ENCODE assay signal across 29 cellular contexts in genomic region chr4:34035225-34035624, GRCh38.
"Had no signal": no experiment of that assay in that cellular context is flagged by ENCODE, and none has a peak within 500 bp of the region (broad histone marks: within the 10 kb centered on the region; RNA-seq: fewer than 3 reads in every experiment).

No MANE protein-coding gene starts in this region.

- H3K36me3 Mint-ChIP-seq: stimulated activated effector memory CD8-positive, alpha-beta T cell treated with anti-CD3 and anti-CD28 coated beads, Interleukin-12 subunit alpha, Interleukin-12 subunit beta, amount 100 ng/mL, for 72 hours; stimulated activated memory B cell treated with anti-CD40 and anti-IgM and Interleukin-4, amounts not matched to agents 10 μg/mL and 1 μg/mL and 100 μg/mL, for 72 hours; stimulated activated naive B cell treated with anti-CD40 and anti-IgM and Interleukin-4, amounts not matched to agents 10 μg/mL and 1 μg/mL and 100 μg/mL, for 72 hours; type B pancreatic cell had no signal

- H3K4me3 Mint-ChIP-seq: stimulated activated effector memory CD8-positive, alpha-beta T cell treated with anti-CD3 and anti-CD28 coated beads, Interleukin-12 subunit alpha, Interleukin-12 subunit beta, amount 100 ng/mL, for 72 hours; stimulated activated memory B cell treated with anti-CD40 and anti-IgM and Interleukin-4, amounts not matched to agents 10 μg/mL and 1 μg/mL and 100 μg/mL, for 72 hours; stimulated activated naive B cell treated with anti-CD40 and anti-IgM and Interleukin-4, amounts not matched to agents 10 μg/mL and 1 μg/mL and 100 μg/mL, for 72 hours; stimulated activated naive CD8-positive, alpha-beta T cell treated with anti-CD3 and anti-CD28 coated beads, Interleukin-15, amount 100 ng/mL, for 72 hours; stimulated activated naive CD8-positive, alpha-beta T cell treated with anti-CD3 and anti-CD28 coated beads, Interleukin-15, Interleukin-2, amounts not matched to agents 100 ng/mL and 50 ng/mL, for 24 hours; type B pancreatic cell had no signal

- H3K36me3 ChIP-seq: stomach, suprapubic skin, thoracic aorta, thyroid gland, tibial artery, tibial nerve, transverse colon, upper lobe of left lung, upper lobe of right lung, vagina had no signal

- DNase-seq: stimulated activated CD4-positive, alpha-beta T cell treated with anti-CD3 and anti-CD28 coated beads, Interleukin-2, amount 100 ng/mL, for 48 hours; stimulated activated CD4-positive, alpha-beta T cell treated with anti-CD3 and anti-CD28 coated beads, Interleukin-4, amount 100 ng/mL, for 1 hour; stimulated activated CD4-positive, alpha-beta T cell treated with anti-CD3 and anti-CD28 coated beads, Interleukin-4, amount 100 ng/mL, for 24 hours; stimulated activated CD4-positive, alpha-beta T cell treated with anti-CD3 and anti-CD28 coated beads, Interleukin-4, amount 100 ng/mL, for 4 hours; stimulated activated CD8-positive, alpha-beta memory T cell treated with anti-CD3 and anti-CD28 coated beads, Interleukin-4, amount 100 ng/mL, for 48 hours; stimulated activated naive B cell treated with anti-CD40 and anti-IgM and Interleukin-4, amounts not matched to agents 10 μg/mL and 1 μg/mL and 100 μg/mL, for 72 hours; stimulated activated naive CD4-positive, alpha-beta T cell; stimulated activated naive CD4-positive, alpha-beta T cell treated with Interleukin-2 at 50 U/mL for 16 hours; stimulated activated naive CD8-positive, alpha-beta T cell treated with anti-CD3 and anti-CD28 coated beads, Interleukin-15, amount 100 ng/mL, for 72 hours; stimulated activated naive CD8-positive, alpha-beta T cell treated with anti-CD3 and anti-CD28 coated beads, Interleukin-15, Interleukin-2, amounts not matched to agents 100 U/mL and 50 U/mL, for 24 hours; stomach; substantia nigra; testis; thyroid gland; tibial artery; transverse colon; trophoblast cell; upper lobe of left lung; upper lobe of right lung; uterus had no signal

- H3K27ac Mint-ChIP-seq: stimulated activated effector memory CD8-positive, alpha-beta T cell treated with anti-CD3 and anti-CD28 coated beads, Interleukin-12 subunit alpha, Interleukin-12 subunit beta, amount 100 ng/mL, for 72 hours; stimulated activated memory B cell treated with anti-CD40 and anti-IgM and Interleukin-4, amounts not matched to agents 10 μg/mL and 1 μg/mL and 100 μg/mL, for 72 hours; stimulated activated naive B cell treated with anti-CD40 and anti-IgM and Interleukin-4, amounts not matched to agents 10 μg/mL and 1 μg/mL and 100 μg/mL, for 72 hours; stimulated activated naive CD8-positive, alpha-beta T cell treated with anti-CD3 and anti-CD28 coated beads, Interleukin-15, amount 100 ng/mL, for 72 hours; stimulated activated naive CD8-positive, alpha-beta T cell treated with anti-CD3 and anti-CD28 coated beads, Interleukin-15, Interleukin-2, amounts not matched to agents 100 ng/mL and 50 ng/mL, for 24 hours; type B pancreatic cell had no signal

- H3K4me1 Mint-ChIP-seq: stimulated activated effector memory CD8-positive, alpha-beta T cell treated with anti-CD3 and anti-CD28 coated beads, Interleukin-12 subunit alpha, Interleukin-12 subunit beta, amount 100 ng/mL, for 72 hours; stimulated activated memory B cell treated with anti-CD40 and anti-IgM and Interleukin-4, amounts not matched to agents 10 μg/mL and 1 μg/mL and 100 μg/mL, for 72 hours; stimulated activated naive B cell treated with anti-CD40 and anti-IgM and Interleukin-4, amounts not matched to agents 10 μg/mL and 1 μg/mL and 100 μg/mL, for 72 hours; stimulated activated naive CD8-positive, alpha-beta T cell treated with anti-CD3 and anti-CD28 coated beads, Interleukin-15, amount 100 ng/mL, for 72 hours had no signal

- H3K27ac ChIP-seq: stomach, suprapubic skin, testis, thoracic aorta, thyroid gland, tibial artery, tibial nerve, transverse colon, upper lobe of left lung, upper lobe of right lung, uterus, vagina had no signal

- H3K9me3 ChIP-seq: stomach, suprapubic skin, testis, thoracic aorta, thyroid gland, tibial artery, tibial nerve, upper lobe of left lung, upper lobe of right lung, uterus, vagina had no signal

- ATAC-seq: stimulated activated effector memory CD8-positive, alpha-beta T cell treated with anti-CD3 and anti-CD28 coated beads, Interleukin-12 subunit alpha, Interleukin-12 subunit beta, amount 100 ng/mL, for 72 hours; stimulated activated memory B cell treated with anti-CD40 and anti-IgM and Interleukin-4, amounts not matched to agents 10 μg/mL and 1 μg/mL and 100 μg/mL, for 72 hours; stimulated activated naive B cell treated with anti-CD40 and anti-IgM and Interleukin-4, amounts not matched to agents 10 μg/mL and 1 μg/mL and 100 μg/mL, for 72 hours; stimulated activated naive CD8-positive, alpha-beta T cell treated with anti-CD3 and anti-CD28 coated beads, Interleukin-15, amount 100 ng/mL, for 72 hours; stimulated activated naive CD8-positive, alpha-beta T cell treated with anti-CD3 and anti-CD28 coated beads, Interleukin-15, Interleukin-2, amounts not matched to agents 100 U/mL and 50 U/mL, for 24 hours; upper lobe of right lung had no signal

- H3K27me3 ChIP-seq: stomach, suprapubic skin, testis, thyroid gland, tibial artery, tibial nerve, transverse colon, upper lobe of left lung, upper lobe of right lung, uterus, vagina had no signal

- H3K9me3 Mint-ChIP-seq: stimulated activated memory B cell treated with anti-CD40 and anti-IgM and Interleukin-4, amounts not matched to agents 10 μg/mL and 1 μg/mL and 100 μg/mL, for 72 hours; stimulated activated naive B cell treated with anti-CD40 and anti-IgM and Interleukin-4, amounts not matched to agents 10 μg/mL and 1 μg/mL and 100 μg/mL, for 72 hours; stimulated activated naive CD8-positive, alpha-beta T cell treated with anti-CD3 and anti-CD28 coated beads, Interleukin-15, amount 100 ng/mL, for 72 hours; type B pancreatic cell had no signal

- FAIRE-seq: urothelium cell line had no signal

- H3K27me3 Mint-ChIP-seq: stimulated activated memory B cell treated with anti-CD40 and anti-IgM and Interleukin-4, amounts not matched to agents 10 μg/mL and 1 μg/mL and 100 μg/mL, for 72 hours; stimulated activated naive B cell treated with anti-CD40 and anti-IgM and Interleukin-4, amounts not matched to agents 10 μg/mL and 1 μg/mL and 100 μg/mL, for 72 hours; stimulated activated naive CD8-positive, alpha-beta T cell treated with anti-CD3 and anti-CD28 coated beads, Interleukin-15, amount 100 ng/mL, for 72 hours; stimulated activated naive CD8-positive, alpha-beta T cell treated with anti-CD3 and anti-CD28 coated beads, Interleukin-15, Interleukin-2, amounts not matched to agents 100 ng/mL and 50 ng/mL, for 24 hours; type B pancreatic cell had no signal

- H3K4me3 ChIP-seq: stomach, suprapubic skin, testis, thoracic aorta, thyroid gland, tibial artery, tibial nerve, transverse colon, upper lobe of left lung, upper lobe of right lung, uterus, vagina had no signal

- H3K4me1 ChIP-seq: stomach, suprapubic skin, testis, thyroid gland, tibial artery, tibial nerve, transverse colon, upper lobe of left lung, upper lobe of right lung, uterus, vagina had no signal
